ENCODE assay signal across 1 cellular context in the genomic region with DNA sequence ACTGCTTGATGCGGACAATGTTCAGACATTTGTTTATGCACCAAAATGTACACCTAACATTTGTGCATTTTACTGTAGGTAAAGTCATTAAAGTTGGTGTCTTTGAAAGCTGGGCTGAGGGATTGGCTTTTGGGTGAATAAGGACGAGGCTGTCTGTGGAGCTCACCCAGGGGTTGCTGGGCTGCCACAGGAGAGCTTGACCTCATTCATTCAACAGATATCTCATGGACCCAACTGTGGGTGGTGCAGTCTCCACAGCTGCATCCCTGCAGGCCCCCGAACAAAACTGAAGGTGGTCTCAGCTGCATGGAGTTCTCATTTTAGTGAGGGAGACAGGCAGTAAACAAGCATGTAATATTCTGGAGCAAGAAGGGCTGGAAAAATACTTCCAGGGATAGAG.
TF ChIP-seq lines count a peak whose summit lies in the region.

No MANE protein-coding gene starts in this region.

TF ChIP-seq in SK-N-SH treated with all-trans-retinoic acid at 6 μM for 48 hours, 23 proteins besides CTCF, POLR2A, EP300 and RAD21 (continued from another document):
- TF ChIP-seq ZFP3 (CRISPR knock-in tag; IDR thresholded peaks at IDR 0.05) (no peak), ZNF565 (CRISPR knock-in tag; conservative IDR thresholded peaks at IDR 0.05; ENCODE audit: low read depth) (no peak)
